ENCODE assay signal across 2 cellular contexts in the genomic region with DNA sequence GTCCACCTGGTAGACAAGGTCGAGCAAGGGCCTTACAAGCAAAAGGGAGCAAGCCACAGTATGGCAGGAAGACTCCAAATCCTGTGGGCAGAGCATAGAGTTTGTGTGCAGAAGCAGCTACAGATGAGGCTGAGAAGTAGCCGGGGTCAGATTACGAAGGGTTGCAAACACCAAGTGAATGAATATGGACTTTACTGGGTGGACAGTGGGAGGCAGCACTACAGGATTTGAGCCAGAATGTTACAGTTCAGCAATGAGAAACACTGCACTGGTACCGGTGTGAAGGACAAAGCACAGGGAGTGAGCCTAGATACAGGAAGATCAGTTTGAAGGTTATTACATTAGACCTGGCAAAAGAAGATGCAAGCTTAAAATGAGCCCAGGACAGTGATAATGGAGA.
TF ChIP-seq lines count a peak whose summit lies in the region.

No MANE protein-coding gene starts in this region.

TF ChIP-seq in HepG2, 621 proteins besides CTCF, POLR2A, EP300 and RAD21:
- TF ChIP-seq ZNF780A (CRISPR knock-in tag; IDR thresholded peaks at IDR 0.05) (no peak), CHD4 (IDR thresholded peaks at IDR 0.05; ENCODE audit: borderline replicate concordance, low read length) (no peak), ZNF558 (CRISPR knock-in tag; IDR thresholded peaks at IDR 0.05; ENCODE audit: borderline replicate concordance) (no peak), ZNF788 (CRISPR knock-in tag; IDR thresholded peaks at IDR 0.05; ENCODE audit: borderline replicate concordance) (no peak)

TF ChIP-seq in WTC11, 78 proteins besides CTCF, POLR2A, EP300 and RAD21:
- TF ChIP-seq MYBL2 (CRISPR knock-in tag; IDR thresholded peaks at IDR 0.05), result no peak
- no peak for TF ChIP-seq RELA (CRISPR knock-in tag; IDR thresholded peaks at IDR 0.05; ENCODE audit: borderline replicate concordance)
- no peak for TF ChIP-seq NR3C1 (CRISPR knock-in tag; conservative IDR thresholded peaks at IDR 0.05; ENCODE audit: low read depth)
- no peak for TF ChIP-seq ESRRA (CRISPR knock-in tag; IDR thresholded peaks at IDR 0.05; ENCODE audit: borderline replicate concordance)
- TF ChIP-seq CBFB (CRISPR knock-in tag; IDR thresholded peaks at IDR 0.05; ENCODE audit: low read depth), result no peak
- no peak for TF ChIP-seq SMAD3 (CRISPR knock-in tag; IDR thresholded peaks at IDR 0.05; ENCODE audit: borderline replicate concordance)
- TF ChIP-seq, protein P1, sequence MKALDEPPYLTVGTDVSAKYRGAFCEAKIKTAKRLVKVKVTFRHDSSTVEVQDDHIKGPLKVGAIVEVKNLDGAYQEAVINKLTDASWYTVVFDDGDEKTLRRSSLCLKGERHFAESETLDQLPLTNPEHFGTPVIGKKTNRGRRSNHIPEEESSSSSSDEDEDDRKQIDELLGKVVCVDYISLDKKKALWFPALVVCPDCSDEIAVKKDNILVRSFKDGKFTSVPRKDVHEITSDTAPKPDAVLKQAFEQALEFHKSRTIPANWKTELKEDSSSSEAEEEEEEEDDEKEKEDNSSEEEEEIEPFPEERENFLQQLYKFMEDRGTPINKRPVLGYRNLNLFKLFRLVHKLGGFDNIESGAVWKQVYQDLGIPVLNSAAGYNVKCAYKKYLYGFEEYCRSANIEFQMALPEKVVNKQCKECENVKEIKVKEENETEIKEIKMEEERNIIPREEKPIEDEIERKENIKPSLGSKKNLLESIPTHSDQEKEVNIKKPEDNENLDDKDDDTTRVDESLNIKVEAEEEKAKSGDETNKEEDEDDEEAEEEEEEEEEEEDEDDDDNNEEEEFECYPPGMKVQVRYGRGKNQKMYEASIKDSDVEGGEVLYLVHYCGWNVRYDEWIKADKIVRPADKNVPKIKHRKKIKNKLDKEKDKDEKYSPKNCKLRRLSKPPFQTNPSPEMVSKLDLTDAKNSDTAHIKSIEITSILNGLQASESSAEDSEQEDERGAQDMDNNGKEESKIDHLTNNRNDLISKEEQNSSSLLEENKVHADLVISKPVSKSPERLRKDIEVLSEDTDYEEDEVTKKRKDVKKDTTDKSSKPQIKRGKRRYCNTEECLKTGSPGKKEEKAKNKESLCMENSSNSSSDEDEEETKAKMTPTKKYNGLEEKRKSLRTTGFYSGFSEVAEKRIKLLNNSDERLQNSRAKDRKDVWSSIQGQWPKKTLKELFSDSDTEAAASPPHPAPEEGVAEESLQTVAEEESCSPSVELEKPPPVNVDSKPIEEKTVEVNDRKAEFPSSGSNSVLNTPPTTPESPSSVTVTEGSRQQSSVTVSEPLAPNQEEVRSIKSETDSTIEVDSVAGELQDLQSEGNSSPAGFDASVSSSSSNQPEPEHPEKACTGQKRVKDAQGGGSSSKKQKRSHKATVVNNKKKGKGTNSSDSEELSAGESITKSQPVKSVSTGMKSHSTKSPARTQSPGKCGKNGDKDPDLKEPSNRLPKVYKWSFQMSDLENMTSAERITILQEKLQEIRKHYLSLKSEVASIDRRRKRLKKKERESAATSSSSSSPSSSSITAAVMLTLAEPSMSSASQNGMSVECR (CRISPR knock-in tag; IDR thresholded peaks at IDR 0.05; ENCODE audit: borderline replicate concordance), result no peak
- TF ChIP-seq, protein P2, sequence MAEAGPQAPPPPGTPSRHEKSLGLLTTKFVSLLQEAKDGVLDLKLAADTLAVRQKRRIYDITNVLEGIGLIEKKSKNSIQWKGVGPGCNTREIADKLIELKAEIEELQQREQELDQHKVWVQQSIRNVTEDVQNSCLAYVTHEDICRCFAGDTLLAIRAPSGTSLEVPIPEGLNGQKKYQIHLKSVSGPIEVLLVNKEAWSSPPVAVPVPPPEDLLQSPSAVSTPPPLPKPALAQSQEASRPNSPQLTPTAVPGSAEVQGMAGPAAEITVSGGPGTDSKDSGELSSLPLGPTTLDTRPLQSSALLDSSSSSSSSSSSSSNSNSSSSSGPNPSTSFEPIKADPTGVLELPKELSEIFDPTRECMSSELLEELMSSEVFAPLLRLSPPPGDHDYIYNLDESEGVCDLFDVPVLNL (CRISPR knock-in tag; IDR thresholded peaks at IDR 0.05; ENCODE audit: borderline replicate concordance, low read depth), result no peak
- no peak for TF ChIP-seq TCF7 (CRISPR knock-in tag; IDR thresholded peaks at IDR 0.05; ENCODE audit: low read depth)
- TF ChIP-seq, protein P3, sequence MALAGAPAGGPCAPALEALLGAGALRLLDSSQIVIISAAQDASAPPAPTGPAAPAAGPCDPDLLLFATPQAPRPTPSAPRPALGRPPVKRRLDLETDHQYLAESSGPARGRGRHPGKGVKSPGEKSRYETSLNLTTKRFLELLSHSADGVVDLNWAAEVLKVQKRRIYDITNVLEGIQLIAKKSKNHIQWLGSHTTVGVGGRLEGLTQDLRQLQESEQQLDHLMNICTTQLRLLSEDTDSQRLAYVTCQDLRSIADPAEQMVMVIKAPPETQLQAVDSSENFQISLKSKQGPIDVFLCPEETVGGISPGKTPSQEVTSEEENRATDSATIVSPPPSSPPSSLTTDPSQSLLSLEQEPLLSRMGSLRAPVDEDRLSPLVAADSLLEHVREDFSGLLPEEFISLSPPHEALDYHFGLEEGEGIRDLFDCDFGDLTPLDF (CRISPR knock-in tag; IDR thresholded peaks at IDR 0.05), result no peak
- TF ChIP-seq, protein P4, sequence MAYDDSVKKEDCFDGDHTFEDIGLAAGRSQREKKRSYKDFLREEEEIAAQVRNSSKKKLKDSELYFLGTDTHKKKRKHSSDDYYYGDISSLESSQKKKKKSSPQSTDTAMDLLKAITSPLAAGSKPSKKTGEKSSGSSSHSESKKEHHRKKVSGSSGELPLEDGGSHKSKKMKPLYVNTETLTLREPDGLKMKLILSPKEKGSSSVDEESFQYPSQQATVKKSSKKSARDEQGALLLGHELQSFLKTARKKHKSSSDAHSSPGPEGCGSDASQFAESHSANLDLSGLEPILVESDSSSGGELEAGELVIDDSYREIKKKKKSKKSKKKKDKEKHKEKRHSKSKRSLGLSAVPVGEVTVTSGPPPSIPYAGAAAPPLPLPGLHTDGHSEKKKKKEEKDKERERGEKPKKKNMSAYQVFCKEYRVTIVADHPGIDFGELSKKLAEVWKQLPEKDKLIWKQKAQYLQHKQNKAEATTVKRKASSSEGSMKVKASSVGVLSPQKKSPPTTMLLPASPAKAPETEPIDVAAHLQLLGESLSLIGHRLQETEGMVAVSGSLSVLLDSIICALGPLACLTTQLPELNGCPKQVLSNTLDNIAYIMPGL (CRISPR knock-in tag; IDR thresholded peaks at IDR 0.05), result no peak
- no peak for TF ChIP-seq JAZF1 (CRISPR knock-in tag; IDR thresholded peaks at IDR 0.05)
